In the genomic region with DNA sequence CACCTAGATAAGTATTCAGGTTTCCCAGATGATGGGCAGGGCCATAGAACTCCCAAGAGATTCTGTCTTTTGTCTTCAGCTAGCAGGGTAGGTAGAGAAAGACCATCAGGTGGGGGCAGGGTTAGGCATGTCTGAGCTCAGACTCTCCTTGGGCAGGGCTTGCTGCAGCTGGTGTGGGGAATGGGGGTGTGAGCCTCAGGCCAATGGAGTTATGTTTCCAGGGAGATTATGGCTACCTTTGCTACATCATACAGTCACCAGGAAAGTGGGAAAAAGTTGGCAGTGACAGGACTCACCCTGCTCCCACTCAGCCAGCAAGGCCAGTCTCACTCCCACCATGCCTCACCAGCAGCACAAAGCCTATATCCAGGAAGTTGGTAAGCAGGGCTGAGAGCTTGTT, we compare ENCODE assay signal across 21 cellular contexts.
DNase-seq lines count a peak whose midpoint lies in the region; ATAC-seq and TF ChIP-seq lines count a peak whose summit lies in the region.
"Had no signal": no experiment of that assay in that cellular context is flagged by ENCODE, and none has a peak within 500 bp of the region (broad histone marks: within the 10 kb centered on the region; RNA-seq: fewer than 3 reads in every experiment).

No MANE protein-coding gene starts in this region.

- DNase-seq in NCI-H1105 treated with DMSO at 0.1 percent for 48 hours (lab: John Stamatoyannopoulos, UW) = peak; percentile 22
- DNase-seq in NCI-H1105 (lab: John Stamatoyannopoulos, UW) = no peak
- DNase-seq in NCI-H2171 treated with DMSO at 0.1 percent for 48 hours (lab: John Stamatoyannopoulos, UW) = peak; percentile 68
- DNase-seq in activated B cell treated with CpG ODN at 0.5 μM for 24 hours = no peak
- DNase-seq in stimulated activated naive B cell treated with anti-CD40 and anti-IgM and Interleukin-4, amounts not matched to agents 10 μg/mL and 1 μg/mL and 100 μg/mL, for 72 hours = no peak
- no peak for DNase-seq in erythroblast (lab: John Stamatoyannopoulos, UW)
- no peak for DNase-seq in RWPE1 (ENCODE audit: low spot score)
- DNase-seq: 8988T; C1 segment of cervical spinal cord; CD8-positive, alpha-beta T cell; H7; KG1; NCI-H1092 treated with DMSO at 0.1 percent for 48 hours; NCI-H1694; NCI-H2081; NCI-H2227 treated with DMSO at 0.1 percent for 48 hours; NCI-H526; SHP77 treated with DMSO at 0.1 percent for 48 hours; SK-N-SH; T-helper 2 cell had no signal

- intact Hi-C loops in activated B cell treated with CpG ODN at 0.5 μM for 24 hours (cut with micrococcal nuclease) = no loop called here

- ATAC-seq in activated B cell treated with CpG ODN at 0.5 μM for 24 hours (ENCODE audit: low read depth) (no peak), HG02571 (IDR thresholded peaks at IDR 0.05; ENCODE audit: unreplicated experiment) (no peak)
- no peak for ATAC-seq in stimulated activated naive B cell treated with anti-CD40 and anti-IgM and Interleukin-4, amounts not matched to agents 10 μg/mL and 1 μg/mL and 100 μg/mL, for 72 hours (replicated peaks)
- ATAC-seq: CD8-positive, alpha-beta T cell had no signal

- H3K27ac ChIP-seq in RWPE1 = no peak overlapping the region

- peaks cover 33% of the 10 kb centered on the region for H3K9me3 Mint-ChIP-seq in activated B cell treated with CpG ODN at 0.5 μM for 24 hours
- peaks cover 20% of the 10 kb centered on the region in 2 donors for H3K9me3 Mint-ChIP-seq in stimulated activated naive B cell treated with anti-CD40 and anti-IgM and Interleukin-4, amounts not matched to agents 10 μg/mL and 1 μg/mL and 100 μg/mL, for 72 hours

- no peak overlapping the region for H3K4me3 Mint-ChIP-seq in activated B cell treated with CpG ODN at 0.5 μM for 24 hours
- H3K4me3 Mint-ChIP-seq in stimulated activated naive B cell treated with anti-CD40 and anti-IgM and Interleukin-4, amounts not matched to agents 10 μg/mL and 1 μg/mL and 100 μg/mL, for 72 hours = no peak overlapping the region
- H3K4me3 Mint-ChIP-seq: CD8-positive, alpha-beta T cell had no signal

- POLR2A ChIA-PET in activated B cell treated with CpG ODN at 0.5 μM for 24 hours (lab: Charles Lee) = no interaction called here
- POLR2A ChIA-PET in RWPE1 (lab: Yijun Ruan, JAX; ENCODE audit: low non-redundant PET) = no interaction called here

- no peaks in the 10 kb centered on the region for H3K27me3 Mint-ChIP-seq in activated B cell treated with CpG ODN at 0.5 μM for 24 hours
- H3K27me3 Mint-ChIP-seq in stimulated activated naive B cell treated with anti-CD40 and anti-IgM and Interleukin-4, amounts not matched to agents 10 μg/mL and 1 μg/mL and 100 μg/mL, for 72 hours = no peaks in the 10 kb centered on the region

- H3K36me3 Mint-ChIP-seq in activated B cell treated with CpG ODN at 0.5 μM for 24 hours (ENCODE audit: low read depth) = peaks cover 13% of the 10 kb centered on the region
- peaks cover 14 to 23% of the 10 kb centered on the region in 2 donors for H3K36me3 Mint-ChIP-seq in stimulated activated naive B cell treated with anti-CD40 and anti-IgM and Interleukin-4, amounts not matched to agents 10 μg/mL and 1 μg/mL and 100 μg/mL, for 72 hours
- H3K36me3 Mint-ChIP-seq: CD8-positive, alpha-beta T cell had no signal

- H3K4me1 Mint-ChIP-seq in activated B cell treated with CpG ODN at 0.5 μM for 24 hours = peaks cover 9% of the 10 kb centered on the region
- peaks cover 9 to 14% of the 10 kb centered on the region in 2 donors for H3K4me1 Mint-ChIP-seq in stimulated activated naive B cell treated with anti-CD40 and anti-IgM and Interleukin-4, amounts not matched to agents 10 μg/mL and 1 μg/mL and 100 μg/mL, for 72 hours

- peak overlapping the region; percentile 35 for H3K27ac Mint-ChIP-seq in activated B cell treated with CpG ODN at 0.5 μM for 24 hours
- H3K27ac Mint-ChIP-seq in stimulated activated naive B cell treated with anti-CD40 and anti-IgM and Interleukin-4, amounts not matched to agents 10 μg/mL and 1 μg/mL and 100 μg/mL, for 72 hours = peak overlapping the region; percentile 20
- H3K27ac Mint-ChIP-seq: CD8-positive, alpha-beta T cell had no signal

- TF ChIP-seq CTCF in activated B cell treated with CpG ODN at 0.5 μM for 24 hours (IDR thresholded peaks at IDR 0.05) (no peak), RWPE1 (conservative IDR thresholded peaks at IDR 0.05; ENCODE audit: low read depth) (no peak)

- CTCF ChIA-PET in activated B cell treated with CpG ODN at 0.5 μM for 24 hours (lab: Charles Lee) (interaction anchor here (1.3 kb wide), 1 partner anchor 32 kb away, joined by 4 read pairs; no protein-coding TSS in a partner anchor), RWPE1 (lab: Yijun Ruan, JAX) (no interaction called here)

- TF ChIP-seq POLR2A in erythroblast (IDR thresholded peaks at IDR 0.05; ENCODE audit: low read length) = no peak

Comparison
In these comparisons a context has a peak if more than half of its experiments do, and no peak if none do; other contexts are left out.
1. DNase-seq: peak in NCI-H1105 treated with DMSO at 0.1 percent for 48 hours (single experiment) and NCI-H2171 treated with DMSO at 0.1 percent for 48 hours (single experiment); none in NCI-H1105 (single experiment), activated B cell treated with CpG ODN at 0.5 μM for 24 hours (single experiment), stimulated activated naive B cell treated with anti-CD40 and anti-IgM and Interleukin-4, amounts not matched to agents 10 μg/mL and 1 μg/mL and 100 μg/mL, for 72 hours (single experiment), erythroblast (0 of 2) and RWPE1 (single experiment).